9 cellular contexts compared by ENCODE assay signal in genomic region chr2:132037527-132038178, GRCh38.
DNase-seq lines count a peak whose midpoint lies in the region; ATAC-seq and TF ChIP-seq lines count a peak whose summit lies in the region.
"Had no signal": no experiment of that assay in that cellular context is flagged by ENCODE, and none has a peak within 500 bp of the region (broad histone marks: within the 10 kb centered on the region; RNA-seq: fewer than 3 reads in every experiment).

No MANE protein-coding gene starts in this region.

- no peak for TF ChIP-seq POLR2A in gastrocnemius medialis (IDR thresholded peaks at IDR 0.05)

- TF ChIP-seq CTCF in Panc1 (IDR thresholded peaks at IDR 0.05) (peak; percentile 18; the same call in 1 of the 2 replicates), gastrocnemius medialis (IDR thresholded peaks at IDR 0.05 in 4 of 5, conservative IDR thresholded peaks at IDR 0.05 in 1 of 5) (no peak)

- intact Hi-C loops in Panc1 (cut with micrococcal nuclease; ENCODE audit: unreplicated experiment) (no loop called here), left cardiac atrium (cut with DNase I) (no loop called here), gastrocnemius medialis (cut with DNase I; ENCODE audit: low total_unique reads) (no loop called here)

- no peaks in the 10 kb centered on the region for H3K4me1 ChIP-seq in Panc1 (ENCODE audit: control insufficient read depth, insufficient read depth, low read length)
- peaks cover 0 to 3% of the 10 kb centered on the region in 2 donors for H3K4me1 ChIP-seq in gastrocnemius medialis

- CTCF ChIA-PET in Panc1 (lab: Charles Lee): no interaction called here

- peak overlapping the region; percentile 42 for H3K4me3 ChIP-seq in Panc1 (ENCODE audit: low read depth in 2 of 2, low read length in 2 of 2)
- H3K4me3 ChIP-seq in gastrocnemius medialis: peak overlapping the region; percentile 53 to 62 (median 58)

- ATAC-seq in Panc1 (peak; percentile 51; the same call in 1 of the 2 replicates), left cardiac atrium (no peak), gastrocnemius medialis (no peak), HG02623 (IDR thresholded peaks at IDR 0.05; ENCODE audit: unreplicated experiment) (no peak)

- BruUV-seq in Panc1 (replicated peaks; lab: Mats Ljungman, UMichigan): no TSS peak

- DNase-seq in NCI-H2171 treated with DMSO at 0.1 percent for 48 hours (lab: John Stamatoyannopoulos, UW) (peak; percentile 14), NCI-H2171 (lab: John Stamatoyannopoulos, UW) (no peak), Panc1 (ENCODE audit: low read depth, low spot score) (no peak), left cardiac atrium (peak; percentile 27), gastrocnemius medialis (no peak), SHP77 treated with DMSO at 0.1 percent for 48 hours (lab: John Stamatoyannopoulos, UW) (no peak)
- no peak for DNase-seq in effector CD8-positive, alpha-beta T cell (lab: John Stamatoyannopoulos, UW)
- DNase-seq: DND-41 had no signal

- POLR2A ChIA-PET in Panc1 (lab: Charles Lee): no interaction called here

- H3K36me3 ChIP-seq in Panc1 (ENCODE audit: control insufficient read depth, insufficient read depth, low read length): no peaks in the 10 kb centered on the region
- H3K36me3 ChIP-seq in gastrocnemius medialis: no peaks in the 10 kb centered on the region

- H3K9me3 ChIP-seq in Panc1 (ENCODE audit: control insufficient read depth, insufficient read depth, low read depth, low read length) (no peaks in the 10 kb centered on the region), gastrocnemius medialis (no peaks in the 10 kb centered on the region)

- H3K27ac ChIP-seq in Panc1 (ENCODE audit: low read length): no peak overlapping the region
- no peak overlapping the region for H3K27ac ChIP-seq in gastrocnemius medialis

- in situ Hi-C loops in Panc1 (cut with HindIII; ENCODE audit: low pct_unique_long_range_greater_than_20kb, low sequenced_read_pairs) (no loop called here), gastrocnemius medialis (cut with MboI; ENCODE audit: low sequenced_read_pairs in 4 of 4) (no loop called here)

- H3K27me3 ChIP-seq in Panc1 (ENCODE audit: control insufficient read depth, insufficient read depth, low read length): peaks cover 8% of the 10 kb centered on the region
- peaks cover 26 to 35% (median 29%) of the 10 kb centered on the region in 3 donors for H3K27me3 ChIP-seq in gastrocnemius medialis

Comparison
In these comparisons a context has a peak if more than half of its experiments do, and no peak if none do; other contexts are left out.
1. DNase-seq: peak in NCI-H2171 treated with DMSO at 0.1 percent for 48 hours (single experiment) and left cardiac atrium (single experiment); none in NCI-H2171 (single experiment), Panc1 (single experiment), gastrocnemius medialis (0 of 2), effector CD8-positive, alpha-beta T cell (single experiment) and SHP77 treated with DMSO at 0.1 percent for 48 hours (single experiment).